ENCODE assay signal across 1 cellular context in the genomic region with DNA sequence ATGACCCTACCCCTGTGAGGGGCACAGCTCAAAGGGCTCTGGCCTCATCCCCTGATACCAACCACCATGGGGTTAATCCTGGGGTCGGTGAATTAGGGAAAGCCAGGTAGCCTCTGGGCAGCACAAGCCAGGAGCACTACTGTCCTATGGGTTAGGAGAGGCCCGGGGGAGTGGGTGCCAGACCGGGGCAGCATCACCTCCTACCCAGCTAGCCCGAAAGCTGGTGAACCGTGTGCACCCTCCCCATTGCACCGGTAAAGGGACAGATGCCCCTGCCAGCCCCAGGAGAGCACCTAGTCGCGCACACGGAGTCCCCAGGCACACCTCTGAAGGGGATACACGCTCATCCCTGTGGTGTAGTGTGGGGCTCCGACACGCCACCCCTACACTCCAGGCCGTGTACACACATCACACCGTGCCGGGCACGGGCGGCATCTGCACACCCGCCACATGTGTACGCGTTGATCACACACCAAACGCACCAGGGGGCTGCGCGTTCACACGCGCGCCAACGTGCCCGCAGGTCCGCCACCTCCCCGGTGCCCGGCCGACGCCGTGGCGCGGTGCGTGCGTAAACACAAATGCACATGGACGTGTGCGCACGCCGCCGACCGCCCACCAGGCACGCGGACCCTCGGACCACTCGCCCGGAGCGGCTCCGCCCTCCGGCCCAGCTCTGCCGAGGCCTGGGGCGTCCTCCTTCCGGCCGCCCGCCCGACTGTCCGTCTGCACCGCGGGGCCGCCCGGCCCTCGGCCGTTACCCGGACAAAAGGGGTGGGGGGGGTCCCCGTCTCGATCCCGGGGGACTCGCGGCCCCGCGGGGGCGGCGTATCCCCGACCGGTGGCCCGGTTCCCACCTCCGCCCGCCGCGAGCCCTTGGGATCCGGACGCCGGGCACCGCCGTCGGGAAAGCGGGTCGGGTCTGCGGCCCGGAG.
A peak's percentile ranks its signal among the peaks of the same experiment; 100 is the strongest.
TF ChIP-seq lines count a peak whose summit lies in the region.

No MANE protein-coding gene starts in this region.

TF ChIP-seq in GM12878, 131 proteins besides CTCF, POLR2A, EP300 and RAD21 (continues in another document):
- no peak for TF ChIP-seq CREM (IDR thresholded peaks at IDR 0.05; ENCODE audit: low read depth)
- no peak for TF ChIP-seq ATF7 (IDR thresholded peaks at IDR 0.05; ENCODE audit: low read depth)
- peak; percentile 32 to 85; a peak in 3 of 4 replicates for TF ChIP-seq BHLHE40 (IDR thresholded peaks at IDR 0.05; ENCODE audit: borderline replicate concordance in 1 of 2, low read depth in 2 of 2, low read length in 1 of 2)
- no peak for TF ChIP-seq SPI1 (IDR thresholded peaks at IDR 0.05; ENCODE audit: borderline replicate concordance, insufficient read depth, low read depth, low read length)
- TF ChIP-seq, protein P1, sequence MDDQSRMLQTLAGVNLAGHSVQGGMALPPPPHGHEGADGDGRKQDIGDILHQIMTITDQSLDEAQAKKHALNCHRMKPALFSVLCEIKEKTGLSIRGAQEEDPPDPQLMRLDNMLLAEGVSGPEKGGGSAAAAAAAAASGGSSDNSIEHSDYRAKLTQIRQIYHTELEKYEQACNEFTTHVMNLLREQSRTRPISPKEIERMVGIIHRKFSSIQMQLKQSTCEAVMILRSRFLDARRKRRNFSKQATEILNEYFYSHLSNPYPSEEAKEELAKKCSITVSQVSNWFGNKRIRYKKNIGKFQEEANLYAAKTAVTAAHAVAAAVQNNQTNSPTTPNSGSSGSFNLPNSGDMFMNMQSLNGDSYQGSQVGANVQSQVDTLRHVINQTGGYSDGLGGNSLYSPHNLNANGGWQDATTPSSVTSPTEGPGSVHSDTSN (IDR thresholded peaks at IDR 0.05; ENCODE audit: insufficient replicate concordance, low read depth, low read length) = no peak
- no peak for TF ChIP-seq KLF5 (IDR thresholded peaks at IDR 0.05; ENCODE audit: partially characterized antibody)
- TF ChIP-seq, protein P2, sequence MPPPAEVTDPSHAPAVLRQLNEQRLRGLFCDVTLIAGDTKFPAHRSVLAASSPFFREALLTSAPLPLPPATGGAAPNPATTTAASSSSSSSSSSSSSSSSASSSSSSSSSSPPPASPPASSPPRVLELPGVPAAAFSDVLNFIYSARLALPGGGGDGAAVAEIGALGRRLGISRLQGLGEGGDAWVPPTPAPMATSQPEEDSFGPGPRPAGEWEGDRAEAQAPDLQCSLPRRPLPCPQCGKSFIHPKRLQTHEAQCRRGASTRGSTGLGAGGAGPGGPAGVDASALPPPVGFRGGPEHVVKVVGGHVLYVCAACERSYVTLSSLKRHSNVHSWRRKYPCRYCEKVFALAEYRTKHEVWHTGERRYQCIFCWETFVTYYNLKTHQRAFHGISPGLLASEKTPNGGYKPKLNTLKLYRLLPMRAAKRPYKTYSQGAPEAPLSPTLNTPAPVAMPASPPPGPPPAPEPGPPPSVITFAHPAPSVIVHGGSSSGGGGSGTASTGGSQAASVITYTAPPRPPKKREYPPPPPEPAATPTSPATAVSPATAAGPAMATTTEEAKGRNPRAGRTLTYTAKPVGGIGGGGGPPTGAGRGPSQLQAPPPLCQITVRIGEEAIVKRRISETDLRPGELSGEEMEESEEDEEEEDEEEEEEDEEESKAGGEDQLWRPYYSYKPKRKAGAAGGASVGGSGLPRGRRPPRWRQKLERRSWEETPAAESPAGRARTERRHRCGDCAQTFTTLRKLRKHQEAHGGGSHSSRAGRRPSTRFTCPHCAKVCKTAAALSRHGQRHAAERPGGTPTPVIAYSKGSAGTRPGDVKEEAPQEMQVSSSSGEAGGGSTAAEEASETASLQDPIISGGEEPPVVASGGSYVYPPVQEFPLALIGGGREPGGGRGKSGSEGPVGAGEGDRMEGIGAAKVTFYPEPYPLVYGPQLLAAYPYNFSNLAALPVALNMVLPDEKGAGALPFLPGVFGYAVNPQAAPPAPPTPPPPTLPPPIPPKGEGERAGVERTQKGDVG (CRISPR knock-in tag; IDR thresholded peaks at IDR 0.05) = no peak
- no peak for TF ChIP-seq SMAD5 (IDR thresholded peaks at IDR 0.05; ENCODE audit: low read depth)
- TF ChIP-seq, protein P3, sequence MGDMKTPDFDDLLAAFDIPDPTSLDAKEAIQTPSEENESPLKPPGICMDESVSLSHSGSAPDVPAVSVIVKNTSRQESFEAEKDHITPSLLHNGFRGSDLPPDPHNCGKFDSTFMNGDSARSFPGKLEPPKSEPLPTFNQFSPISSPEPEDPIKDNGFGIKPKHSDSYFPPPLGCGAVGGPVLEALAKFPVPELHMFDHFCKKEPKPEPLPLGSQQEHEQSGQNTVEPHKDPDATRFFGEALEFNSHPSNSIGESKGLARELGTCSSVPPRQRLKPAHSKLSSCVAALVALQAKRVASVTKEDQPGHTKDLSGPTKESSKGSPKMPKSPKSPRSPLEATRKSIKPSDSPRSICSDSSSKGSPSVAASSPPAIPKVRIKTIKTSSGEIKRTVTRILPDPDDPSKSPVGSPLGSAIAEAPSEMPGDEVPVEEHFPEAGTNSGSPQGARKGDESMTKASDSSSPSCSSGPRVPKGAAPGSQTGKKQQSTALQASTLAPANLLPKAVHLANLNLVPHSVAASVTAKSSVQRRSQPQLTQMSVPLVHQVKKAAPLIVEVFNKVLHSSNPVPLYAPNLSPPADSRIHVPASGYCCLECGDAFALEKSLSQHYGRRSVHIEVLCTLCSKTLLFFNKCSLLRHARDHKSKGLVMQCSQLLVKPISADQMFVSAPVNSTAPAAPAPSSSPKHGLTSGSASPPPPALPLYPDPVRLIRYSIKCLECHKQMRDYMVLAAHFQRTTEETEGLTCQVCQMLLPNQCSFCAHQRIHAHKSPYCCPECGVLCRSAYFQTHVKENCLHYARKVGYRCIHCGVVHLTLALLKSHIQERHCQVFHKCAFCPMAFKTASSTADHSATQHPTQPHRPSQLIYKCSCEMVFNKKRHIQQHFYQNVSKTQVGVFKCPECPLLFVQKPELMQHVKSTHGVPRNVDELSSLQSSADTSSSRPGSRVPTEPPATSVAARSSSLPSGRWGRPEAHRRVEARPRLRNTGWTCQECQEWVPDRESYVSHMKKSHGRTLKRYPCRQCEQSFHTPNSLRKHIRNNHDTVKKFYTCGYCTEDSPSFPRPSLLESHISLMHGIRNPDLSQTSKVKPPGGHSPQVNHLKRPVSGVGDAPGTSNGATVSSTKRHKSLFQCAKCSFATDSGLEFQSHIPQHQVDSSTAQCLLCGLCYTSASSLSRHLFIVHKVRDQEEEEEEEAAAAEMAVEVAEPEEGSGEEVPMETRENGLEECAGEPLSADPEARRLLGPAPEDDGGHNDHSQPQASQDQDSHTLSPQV (IDR thresholded peaks at IDR 0.05) = no peak
- TF ChIP-seq KAT2A (conservative IDR thresholded peaks at IDR 0.05; ENCODE audit: control insufficient read depth, low read depth, low read length) = no peak
- TF ChIP-seq, protein P4, sequence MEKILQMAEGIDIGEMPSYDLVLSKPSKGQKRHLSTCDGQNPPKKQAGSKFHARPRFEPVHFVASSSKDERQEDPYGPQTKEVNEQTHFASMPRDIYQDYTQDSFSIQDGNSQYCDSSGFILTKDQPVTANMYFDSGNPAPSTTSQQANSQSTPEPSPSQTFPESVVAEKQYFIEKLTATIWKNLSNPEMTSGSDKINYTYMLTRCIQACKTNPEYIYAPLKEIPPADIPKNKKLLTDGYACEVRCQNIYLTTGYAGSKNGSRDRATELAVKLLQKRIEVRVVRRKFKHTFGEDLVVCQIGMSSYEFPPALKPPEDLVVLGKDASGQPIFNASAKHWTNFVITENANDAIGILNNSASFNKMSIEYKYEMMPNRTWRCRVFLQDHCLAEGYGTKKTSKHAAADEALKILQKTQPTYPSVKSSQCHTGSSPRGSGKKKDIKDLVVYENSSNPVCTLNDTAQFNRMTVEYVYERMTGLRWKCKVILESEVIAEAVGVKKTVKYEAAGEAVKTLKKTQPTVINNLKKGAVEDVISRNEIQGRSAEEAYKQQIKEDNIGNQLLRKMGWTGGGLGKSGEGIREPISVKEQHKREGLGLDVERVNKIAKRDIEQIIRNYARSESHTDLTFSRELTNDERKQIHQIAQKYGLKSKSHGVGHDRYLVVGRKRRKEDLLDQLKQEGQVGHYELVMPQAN (conservative IDR thresholded peaks at IDR 0.05) = peak; percentile 53
- TF ChIP-seq, protein P5, sequence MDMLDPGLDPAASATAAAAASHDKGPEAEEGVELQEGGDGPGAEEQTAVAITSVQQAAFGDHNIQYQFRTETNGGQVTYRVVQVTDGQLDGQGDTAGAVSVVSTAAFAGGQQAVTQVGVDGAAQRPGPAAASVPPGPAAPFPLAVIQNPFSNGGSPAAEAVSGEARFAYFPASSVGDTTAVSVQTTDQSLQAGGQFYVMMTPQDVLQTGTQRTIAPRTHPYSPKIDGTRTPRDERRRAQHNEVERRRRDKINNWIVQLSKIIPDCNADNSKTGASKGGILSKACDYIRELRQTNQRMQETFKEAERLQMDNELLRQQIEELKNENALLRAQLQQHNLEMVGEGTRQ (IDR thresholded peaks at IDR 0.05; ENCODE audit: borderline replicate concordance, low read depth, low read length) = no peak
- 0 out of 2 replicates have a peak, but pooled peaks have one; percentile 38 for TF ChIP-seq SIN3A (IDR thresholded peaks at IDR 0.05; ENCODE audit: low read depth, low read length)
- TF ChIP-seq, protein P6, sequence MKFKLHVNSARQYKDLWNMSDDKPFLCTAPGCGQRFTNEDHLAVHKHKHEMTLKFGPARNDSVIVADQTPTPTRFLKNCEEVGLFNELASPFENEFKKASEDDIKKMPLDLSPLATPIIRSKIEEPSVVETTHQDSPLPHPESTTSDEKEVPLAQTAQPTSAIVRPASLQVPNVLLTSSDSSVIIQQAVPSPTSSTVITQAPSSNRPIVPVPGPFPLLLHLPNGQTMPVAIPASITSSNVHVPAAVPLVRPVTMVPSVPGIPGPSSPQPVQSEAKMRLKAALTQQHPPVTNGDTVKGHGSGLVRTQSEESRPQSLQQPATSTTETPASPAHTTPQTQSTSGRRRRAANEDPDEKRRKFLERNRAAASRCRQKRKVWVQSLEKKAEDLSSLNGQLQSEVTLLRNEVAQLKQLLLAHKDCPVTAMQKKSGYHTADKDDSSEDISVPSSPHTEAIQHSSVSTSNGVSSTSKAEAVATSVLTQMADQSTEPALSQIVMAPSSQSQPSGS (IDR thresholded peaks at IDR 0.05; ENCODE audit: low read length) = no peak
- TF ChIP-seq JUNB (IDR thresholded peaks at IDR 0.05) = no peak
- TF ChIP-seq, protein P7, sequence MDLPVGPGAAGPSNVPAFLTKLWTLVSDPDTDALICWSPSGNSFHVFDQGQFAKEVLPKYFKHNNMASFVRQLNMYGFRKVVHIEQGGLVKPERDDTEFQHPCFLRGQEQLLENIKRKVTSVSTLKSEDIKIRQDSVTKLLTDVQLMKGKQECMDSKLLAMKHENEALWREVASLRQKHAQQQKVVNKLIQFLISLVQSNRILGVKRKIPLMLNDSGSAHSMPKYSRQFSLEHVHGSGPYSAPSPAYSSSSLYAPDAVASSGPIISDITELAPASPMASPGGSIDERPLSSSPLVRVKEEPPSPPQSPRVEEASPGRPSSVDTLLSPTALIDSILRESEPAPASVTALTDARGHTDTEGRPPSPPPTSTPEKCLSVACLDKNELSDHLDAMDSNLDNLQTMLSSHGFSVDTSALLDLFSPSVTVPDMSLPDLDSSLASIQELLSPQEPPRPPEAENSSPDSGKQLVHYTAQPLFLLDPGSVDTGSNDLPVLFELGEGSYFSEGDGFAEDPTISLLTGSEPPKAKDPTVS (IDR thresholded peaks at IDR 0.05; ENCODE audit: low read depth, low read length) = no peak
- no peak for TF ChIP-seq BRCA1 (IDR thresholded peaks at IDR 0.05; ENCODE audit: low read depth, low read length)
- no peak for TF ChIP-seq SREBF2 (IDR thresholded peaks at IDR 0.05; ENCODE audit: low read length)
- TF ChIP-seq MTA2 (IDR thresholded peaks at IDR 0.05; ENCODE audit: low read depth) = no peak
- TF ChIP-seq JUND (IDR thresholded peaks at IDR 0.05; ENCODE audit: low read depth, low read length) = no peak
- TF ChIP-seq WRNIP1 (IDR thresholded peaks at IDR 0.05; ENCODE audit: borderline replicate concordance, low read depth, low read length) = no peak
- TF ChIP-seq CHD4 (IDR thresholded peaks at IDR 0.05) = no peak
- TF ChIP-seq, protein P8, sequence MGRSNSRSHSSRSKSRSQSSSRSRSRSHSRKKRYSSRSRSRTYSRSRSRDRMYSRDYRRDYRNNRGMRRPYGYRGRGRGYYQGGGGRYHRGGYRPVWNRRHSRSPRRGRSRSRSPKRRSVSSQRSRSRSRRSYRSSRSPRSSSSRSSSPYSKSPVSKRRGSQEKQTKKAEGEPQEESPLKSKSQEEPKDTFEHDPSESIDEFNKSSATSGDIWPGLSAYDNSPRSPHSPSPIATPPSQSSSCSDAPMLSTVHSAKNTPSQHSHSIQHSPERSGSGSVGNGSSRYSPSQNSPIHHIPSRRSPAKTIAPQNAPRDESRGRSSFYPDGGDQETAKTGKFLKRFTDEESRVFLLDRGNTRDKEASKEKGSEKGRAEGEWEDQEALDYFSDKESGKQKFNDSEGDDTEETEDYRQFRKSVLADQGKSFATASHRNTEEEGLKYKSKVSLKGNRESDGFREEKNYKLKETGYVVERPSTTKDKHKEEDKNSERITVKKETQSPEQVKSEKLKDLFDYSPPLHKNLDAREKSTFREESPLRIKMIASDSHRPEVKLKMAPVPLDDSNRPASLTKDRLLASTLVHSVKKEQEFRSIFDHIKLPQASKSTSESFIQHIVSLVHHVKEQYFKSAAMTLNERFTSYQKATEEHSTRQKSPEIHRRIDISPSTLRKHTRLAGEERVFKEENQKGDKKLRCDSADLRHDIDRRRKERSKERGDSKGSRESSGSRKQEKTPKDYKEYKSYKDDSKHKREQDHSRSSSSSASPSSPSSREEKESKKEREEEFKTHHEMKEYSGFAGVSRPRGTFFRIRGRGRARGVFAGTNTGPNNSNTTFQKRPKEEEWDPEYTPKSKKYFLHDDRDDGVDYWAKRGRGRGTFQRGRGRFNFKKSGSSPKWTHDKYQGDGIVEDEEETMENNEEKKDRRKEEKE (IDR thresholded peaks at IDR 0.05) = no peak
- TF ChIP-seq SIX5 (IDR thresholded peaks at IDR 0.05; ENCODE audit: low read depth, low read length, severe bottlenecking) = no peak
- TF ChIP-seq, protein P9, sequence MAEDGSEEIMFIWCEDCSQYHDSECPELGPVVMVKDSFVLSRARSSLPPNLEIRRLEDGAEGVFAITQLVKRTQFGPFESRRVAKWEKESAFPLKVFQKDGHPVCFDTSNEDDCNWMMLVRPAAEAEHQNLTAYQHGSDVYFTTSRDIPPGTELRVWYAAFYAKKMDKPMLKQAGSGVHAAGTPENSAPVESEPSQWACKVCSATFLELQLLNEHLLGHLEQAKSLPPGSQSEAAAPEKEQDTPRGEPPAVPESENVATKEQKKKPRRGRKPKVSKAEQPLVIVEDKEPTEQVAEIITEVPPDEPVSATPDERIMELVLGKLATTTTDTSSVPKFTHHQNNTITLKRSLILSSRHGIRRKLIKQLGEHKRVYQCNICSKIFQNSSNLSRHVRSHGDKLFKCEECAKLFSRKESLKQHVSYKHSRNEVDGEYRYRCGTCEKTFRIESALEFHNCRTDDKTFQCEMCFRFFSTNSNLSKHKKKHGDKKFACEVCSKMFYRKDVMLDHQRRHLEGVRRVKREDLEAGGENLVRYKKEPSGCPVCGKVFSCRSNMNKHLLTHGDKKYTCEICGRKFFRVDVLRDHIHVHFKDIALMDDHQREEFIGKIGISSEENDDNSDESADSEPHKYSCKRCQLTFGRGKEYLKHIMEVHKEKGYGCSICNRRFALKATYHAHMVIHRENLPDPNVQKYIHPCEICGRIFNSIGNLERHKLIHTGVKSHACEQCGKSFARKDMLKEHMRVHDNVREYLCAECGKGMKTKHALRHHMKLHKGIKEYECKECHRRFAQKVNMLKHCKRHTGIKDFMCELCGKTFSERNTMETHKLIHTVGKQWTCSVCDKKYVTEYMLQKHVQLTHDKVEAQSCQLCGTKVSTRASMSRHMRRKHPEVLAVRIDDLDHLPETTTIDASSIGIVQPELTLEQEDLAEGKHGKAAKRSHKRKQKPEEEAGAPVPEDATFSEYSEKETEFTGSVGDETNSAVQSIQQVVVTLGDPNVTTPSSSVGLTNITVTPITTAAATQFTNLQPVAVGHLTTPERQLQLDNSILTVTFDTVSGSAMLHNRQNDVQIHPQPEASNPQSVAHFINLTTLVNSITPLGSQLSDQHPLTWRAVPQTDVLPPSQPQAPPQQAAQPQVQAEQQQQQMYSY (CRISPR knock-in tag; IDR thresholded peaks at IDR 0.05) = no peak
- no peak; the same call in 1 of the 2 replicates for TF ChIP-seq GATAD2B (conservative IDR thresholded peaks at IDR 0.05; ENCODE audit: low read depth)
- TF ChIP-seq ESRRA (IDR thresholded peaks at IDR 0.05; ENCODE audit: low read length) = no peak
- no peak for TF ChIP-seq EED (IDR thresholded peaks at IDR 0.05; ENCODE audit: low read depth)
- peak; percentile 54 for TF ChIP-seq HDAC6 (IDR thresholded peaks at IDR 0.05; ENCODE audit: unreplicated experiment)
